Comparison of ENCODE assay signal across 8 cellular contexts in genomic region chr16:85718682-85719081, GRCh38. TPM values are rescaled to one million over a fixed set of nuclear protein-coding genes. Genes with fewer than 3 reads are reported as not detected.
A peak's percentile ranks its signal among the peaks of the same experiment; 100 is the strongest.
DNase-seq lines count a peak whose midpoint lies in the region; ATAC-seq and TF ChIP-seq lines count a peak whose summit lies in the region.

No MANE protein-coding gene starts in this region.

- peaks cover 0 to 21% of the 10 kb centered on the region in 2 experiments; a peak in 1 of 4 replicates for H3K4me1 ChIP-seq in SK-N-SH (ENCODE audit: control insufficient read depth in 1 of 2, insufficient read depth in 2 of 2, low read depth in 1 of 2, low read length in 1 of 2)
- peaks cover 29% of the 10 kb centered on the region for H3K4me1 ChIP-seq in psoas muscle

- no peak overlapping the region for H2AFZ ChIP-seq in SK-N-SH (ENCODE audit: low read depth)

- TF ChIP-seq EP300 in SK-N-SH (IDR thresholded peaks at IDR 0.05; ENCODE audit: borderline replicate concordance in 1 of 2, low read depth in 1 of 2, low read length in 1 of 2): no peak

- no peak overlapping the region for H3K27ac ChIP-seq in SK-N-SH (ENCODE audit: low read depth in 2 of 2, low read length in 1 of 2)
- H3K27ac ChIP-seq in psoas muscle: no peak overlapping the region
- H3K27ac ChIP-seq in caudate nucleus (ENCODE audit: low read depth, low read length): no peak overlapping the region

- DNase-seq in SK-N-SH: no peak
- DNase-seq in NAMALWA (ENCODE audit: low spot score): peak; percentile 77
- DNase-seq in ecto neural progenitor cell (ENCODE audit: low spot score): peak; percentile 60
- DNase-seq in psoas muscle: no peak
- DNase-seq in SW480 (ENCODE audit: low spot score): no peak
- DNase-seq in caudate nucleus (lab: John Stamatoyannopoulos, UW): no peak
- DNase-seq in NCI-H1105 treated with DMSO at 0.1 percent for 48 hours (lab: John Stamatoyannopoulos, UW): no peak

- no peak overlapping the region for H3K4me2 ChIP-seq in SK-N-SH

- no peak for TF ChIP-seq RAD21 in SK-N-SH (IDR thresholded peaks at IDR 0.05; ENCODE audit: low read length)

- no peaks in the 10 kb centered on the region for H3K9me2 ChIP-seq in SK-N-SH

- H3K36me3 ChIP-seq in SK-N-SH (replicated peaks in 1 of 2; ENCODE audit: control insufficient read depth in 1 of 2, insufficient read depth in 2 of 2, low read length in 1 of 2) (no peaks in the 10 kb centered on the region), psoas muscle (ENCODE audit: insufficient read depth in 1 of 2, low read depth in 1 of 2) (no peaks in the 10 kb centered on the region)

- 74% methylated on average over 11 of the region's 11 CpGs for WGBS in SK-N-SH (ENCODE audit: low lambda C conversion rate)
- 25 to 28% (median 26%) methylated on average over 11 of the region's 11 CpGs for WGBS in psoas muscle, 3 donors

- intact Hi-C loops in psoas muscle (cut with DNase I): loop anchor here (5.0 kb wide), 3 partner anchors 41 to 471 kb away; no protein-coding TSS in a partner anchor

- peaks cover 22% of the 10 kb centered on the region for H4K20me1 ChIP-seq in SK-N-SH (ENCODE audit: insufficient read depth)

- H3K27me3 ChIP-seq in SK-N-SH (ENCODE audit: insufficient read depth) (no peaks in the 10 kb centered on the region), psoas muscle (ENCODE audit: insufficient read depth in 3 of 3, low read length in 2 of 3) (peaks cover 0 to 2% (median 0%) of the 10 kb centered on the region in 3 donors)

- no peaks in the 10 kb centered on the region; the same call in 1 of the 2 replicates for H3K79me2 ChIP-seq in SK-N-SH (ENCODE audit: insufficient read depth)

- CTCF ChIA-PET in SK-N-SH (lab: Yijun Ruan, JAX): interaction anchor here (0.8 to 6.6 kb wide), 14 partner anchors 8 to 469 kb away, joined by 3 to 138 read pairs (median 4); no protein-coding TSS in a partner anchor

- ATAC-seq in SK-N-SH treated with all-trans-retinoic acid at 6 μM for 48 hours (no peak), psoas muscle (peak in 2 of 4 donors; percentile 5 to 36)

- POLR2A ChIA-PET in SK-N-SH (lab: Yijun Ruan, JAX): no interaction called here

- H3K9me3 ChIP-seq in SK-N-SH (no peaks in the 10 kb centered on the region), psoas muscle (no peaks in the 10 kb centered on the region)

- no peak overlapping the region; a peak in 1 of 4 replicates for H3K4me3 ChIP-seq in SK-N-SH (ENCODE audit: low read depth in 2 of 2, low read length in 1 of 2)
- no peak overlapping the region for H3K4me3 ChIP-seq in psoas muscle

- H3F3A ChIP-seq in SK-N-SH (replicated peaks; ENCODE audit: insufficient read depth): peaks cover 10% of the 10 kb centered on the region

- H3K9ac ChIP-seq in SK-N-SH: no peak overlapping the region

- TF ChIP-seq CTCF in SK-N-SH (IDR thresholded peaks at IDR 0.05): peak; percentile 52
- TF ChIP-seq CTCF in psoas muscle (IDR thresholded peaks at IDR 0.05): peak; percentile 46

TF ChIP-seq in SK-N-SH, 30 proteins besides CTCF, POLR2A, EP300 and RAD21 (continues in another document):
- TF ChIP-seq MAX (IDR thresholded peaks at IDR 0.05; ENCODE audit: low read depth): no peak
- TF ChIP-seq ELF1 (IDR thresholded peaks at IDR 0.05): no peak
- no peak for TF ChIP-seq CHD2 (IDR thresholded peaks at IDR 0.05; ENCODE audit: low read length, partially characterized antibody)
- no peak for TF ChIP-seq TEAD4 (IDR thresholded peaks at IDR 0.05; ENCODE audit: borderline replicate concordance, insufficient read depth)
- no peak for TF ChIP-seq FOXM1 (IDR thresholded peaks at IDR 0.05; ENCODE audit: low read depth)
- TF ChIP-seq, protein P1, sequence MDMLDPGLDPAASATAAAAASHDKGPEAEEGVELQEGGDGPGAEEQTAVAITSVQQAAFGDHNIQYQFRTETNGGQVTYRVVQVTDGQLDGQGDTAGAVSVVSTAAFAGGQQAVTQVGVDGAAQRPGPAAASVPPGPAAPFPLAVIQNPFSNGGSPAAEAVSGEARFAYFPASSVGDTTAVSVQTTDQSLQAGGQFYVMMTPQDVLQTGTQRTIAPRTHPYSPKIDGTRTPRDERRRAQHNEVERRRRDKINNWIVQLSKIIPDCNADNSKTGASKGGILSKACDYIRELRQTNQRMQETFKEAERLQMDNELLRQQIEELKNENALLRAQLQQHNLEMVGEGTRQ (IDR thresholded peaks at IDR 0.05; ENCODE audit: borderline replicate concordance, low read depth, low read length): no peak
- TF ChIP-seq MEF2A (IDR thresholded peaks at IDR 0.05; ENCODE audit: borderline replicate concordance, low read depth): no peak
- TF ChIP-seq MXI1 (IDR thresholded peaks at IDR 0.05; ENCODE audit: low read depth, low read length): no peak
- TF ChIP-seq NRF1 (IDR thresholded peaks at IDR 0.05; ENCODE audit: low read depth, low read length): no peak
- no peak for TF ChIP-seq GATA2 (CRISPR knock-in tag; IDR thresholded peaks at IDR 0.05)
- TF ChIP-seq TAF1 (IDR thresholded peaks at IDR 0.05; ENCODE audit: borderline replicate concordance, low read depth, low read length): no peak
- TF ChIP-seq, protein P2, sequence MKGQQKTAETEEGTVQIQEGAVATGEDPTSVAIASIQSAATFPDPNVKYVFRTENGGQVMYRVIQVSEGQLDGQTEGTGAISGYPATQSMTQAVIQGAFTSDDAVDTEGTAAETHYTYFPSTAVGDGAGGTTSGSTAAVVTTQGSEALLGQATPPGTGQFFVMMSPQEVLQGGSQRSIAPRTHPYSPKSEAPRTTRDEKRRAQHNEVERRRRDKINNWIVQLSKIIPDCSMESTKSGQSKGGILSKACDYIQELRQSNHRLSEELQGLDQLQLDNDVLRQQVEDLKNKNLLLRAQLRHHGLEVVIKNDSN (IDR thresholded peaks at IDR 0.05; ENCODE audit: borderline replicate concordance, low read depth): no peak

TF ChIP-seq in SK-N-SH treated with all-trans-retinoic acid at 6 μM for 48 hours, 23 proteins besides CTCF, POLR2A, EP300 and RAD21:
- TF ChIP-seq ARNTL (CRISPR knock-in tag; IDR thresholded peaks at IDR 0.05; ENCODE audit: borderline replicate concordance, low read depth) (no peak), ZNF565 (CRISPR knock-in tag; conservative IDR thresholded peaks at IDR 0.05; ENCODE audit: low read depth) (no peak), SNAI2 (CRISPR knock-in tag; IDR thresholded peaks at IDR 0.05) (no peak)

RNA-seq across cellular contexts. Expression of gene GINS2, which starts 29.9 kb away (rescaled TPM):
- polyA plus RNA-seq in SK-N-SH (2012; rRNA removed) (8.4 and 9.0 TPM in 2 replicates), psoas muscle (1 to 10 TPM in 2 of 3 donors, under 1 TPM in 1; 0.93 to 1.2 (median 1.0) TPM)
- polyA plus RNA-seq in SK-N-SH (2012; cell fraction: cytosol; rRNA removed): 9.0 and 9.3 TPM in 2 replicates
- 3.7 and 4.5 TPM in 2 replicates for polyA plus RNA-seq in SK-N-SH (2012; cell fraction: nucleus; rRNA removed)
- total RNA-seq in psoas muscle: 1 to 10 TPM; 1.5 to 2.0 (median 1.7) TPM

RNA-seq across cellular contexts. Expression of gene C16orf74, which starts 32.2 kb away (rescaled TPM):
- 15.9 and 27.2 TPM in 2 replicates for polyA plus RNA-seq in SK-N-SH (2012; rRNA removed)
- 13.7 and 16.7 TPM in 2 replicates for polyA plus RNA-seq in SK-N-SH (2012; cell fraction: cytosol; rRNA removed)
- 20.6 and 35.2 TPM in 2 replicates for polyA plus RNA-seq in SK-N-SH (2012; cell fraction: nucleus; rRNA removed)
- under 1 TPM in 2 of 4 donors, not detected in 2; 0.21 to 0.75 TPM for total RNA-seq in psoas muscle
- 1 to 10 TPM in 1 of 3 donors, under 1 TPM in 2; 0.13 to 3.8 (median 0.24) TPM for polyA plus RNA-seq in psoas muscle

Comparison
In these comparisons a context has a peak if more than half of its experiments do, and no peak if none do; other contexts are left out.
1. DNase-seq: peak in NAMALWA (single experiment) and ecto neural progenitor cell (single experiment); none in SK-N-SH (single experiment), psoas muscle (0 of 2), SW480 (single experiment), caudate nucleus (0 of 61) and NCI-H1105 treated with DMSO at 0.1 percent for 48 hours (single experiment).